In genomic region chr10:70315276-70315675, GRCh38 we compare ENCODE assay signal across 36 cellular contexts. TPM values are rescaled to one million over a fixed set of nuclear protein-coding genes. Genes with fewer than 3 reads are reported as not detected.
"Had no signal": no experiment of that assay in that cellular context is flagged by ENCODE, and none has a peak within 500 bp of the region (broad histone marks: within the 10 kb centered on the region; RNA-seq: fewer than 3 reads in every experiment).

No MANE protein-coding gene starts in this region.

- H3K4me1 ChIP-seq: ascending aorta had no signal

- H3K9me3 ChIP-seq: ascending aorta had no signal

- H3K27me3 ChIP-seq: ascending aorta, cardiac muscle cell had no signal

- H3K27ac ChIP-seq: ascending aorta, cardiac muscle cell, VCaP had no signal

- H3K36me3 Mint-ChIP-seq: activated CD8-positive, alpha-beta memory T cell treated with anti-CD3 and anti-CD28 coated beads, Interleukin-2, amount 10 ng/mL, durations not matched to agents 7 days and 5 days; activated naive CD4-positive, alpha-beta T cell treated with anti-CD3 and anti-CD28 coated beads, Interleukin-2, amount 10 ng/mL, durations not matched to agents 7 days and 5 days had no signal

- H3K36me3 ChIP-seq: ascending aorta, cardiac muscle cell had no signal

- H3K4me3 Mint-ChIP-seq: activated B cell treated with CpG ODN at 0.5 μM for 24 hours; activated CD4-positive, alpha-beta memory T cell treated with anti-CD3 and anti-CD28 coated beads, Interleukin-2, amount 10 ng/mL, durations not matched to agents 7 days and 5 days; activated CD4-positive, alpha-beta T cell treated with anti-CD3 and anti-CD28 coated beads, Interleukin-2, amount 10 ng/mL, durations not matched to agents 24 days and 14 days; activated CD8-positive, alpha-beta memory T cell treated with anti-CD3 and anti-CD28 coated beads, Interleukin-2, amount 10 ng/mL, durations not matched to agents 7 days and 5 days; activated CD8-positive, alpha-beta T cell treated with anti-CD3 and anti-CD28 coated beads, Interleukin-2, amount 10 ng/mL, durations not matched to agents 7 days and 5 days; activated naive CD4-positive, alpha-beta T cell treated with anti-CD3 and anti-CD28 coated beads, Interleukin-2, amount 10 ng/mL, durations not matched to agents 7 days and 5 days; activated naive CD4-positive, alpha-beta T cell treated with anti-CD3 and anti-CD28 coated beads, Interleukin-2, amount 50 U/mL, for 24 hours; activated naive CD8-positive, alpha-beta T cell; activated naive CD8-positive, alpha-beta T cell treated with anti-CD3 and anti-CD28 coated beads, Interleukin-2, amount 10 ng/mL, durations not matched to agents 7 days and 5 days; activated naive CD8-positive, alpha-beta T cell treated with anti-CD3 and anti-CD28 coated beads, Interleukin-2, amount 50 U/mL, for 24 hours; activated T-cell treated with anti-CD3 and anti-CD28 coated beads, Interleukin-2, amount 50 U/mL, for 24 hours; brain; central memory CD8-positive, alpha-beta T cell; T-helper 2 cell treated with Interferon-gamma antibody and Interleukin-4, amounts not matched to agents 5 μg/mL and 100 μg/mL, for 36 hours had no signal

- H3K27me3 Mint-ChIP-seq: activated B cell treated with CpG ODN at 0.5 μM for 24 hours; activated CD4-positive, alpha-beta memory T cell treated with anti-CD3 and anti-CD28 coated beads, Interleukin-2, amount 10 ng/mL, durations not matched to agents 7 days and 5 days; activated CD4-positive, alpha-beta T cell treated with anti-CD3 and anti-CD28 coated beads, Interleukin-2, amount 10 ng/mL, durations not matched to agents 24 days and 14 days; activated CD8-positive, alpha-beta memory T cell treated with anti-CD3 and anti-CD28 coated beads, Interleukin-2, amount 10 ng/mL, durations not matched to agents 7 days and 5 days; activated naive CD4-positive, alpha-beta T cell treated with anti-CD3 and anti-CD28 coated beads, Interleukin-2, amount 10 ng/mL, durations not matched to agents 7 days and 5 days; activated naive CD4-positive, alpha-beta T cell treated with anti-CD3 and anti-CD28 coated beads, Interleukin-2, amount 50 U/mL, for 24 hours; activated naive CD8-positive, alpha-beta T cell; activated naive CD8-positive, alpha-beta T cell treated with anti-CD3 and anti-CD28 coated beads, Interleukin-2, amount 50 U/mL, for 24 hours; activated T-cell treated with anti-CD3 and anti-CD28 coated beads, Interleukin-2, amount 50 U/mL, for 24 hours; brain; central memory CD8-positive, alpha-beta T cell had no signal

- DNase-seq: activated B cell treated with CpG ODN at 0.5 μM for 24 hours; activated CD4-positive, alpha-beta memory T cell treated with anti-CD3 and anti-CD28 coated beads, Interleukin-2, amount 10 ng/mL, durations not matched to agents 7 days and 5 days; activated CD4-positive, alpha-beta T cell treated with anti-CD3 and anti-CD28 coated beads for 4 hours; activated CD4-positive, alpha-beta T cell treated with anti-CD3 and anti-CD28 coated beads, Interleukin-2, amount 10 ng/mL, durations not matched to agents 24 days and 14 days; activated CD4-positive, alpha-beta T cell treated with anti-CD3 and anti-CD28 coated beads, Interleukin-2, amount 50 U/mL, for 1 hour; activated CD4-positive, alpha-beta T cell treated with anti-CD3 and anti-CD28 coated beads, Interleukin-2, amount 50 U/mL, for 4 hours; activated CD4-positive, CD25-positive, alpha-beta regulatory T cell treated with anti-CD3 and anti-CD28 coated beads, Interleukin-2, amount 50 U/mL, for 72 hours; activated CD8-positive, alpha-beta memory T cell treated with anti-CD3 and anti-CD28 coated beads for 24 hours; activated CD8-positive, alpha-beta memory T cell treated with anti-CD3 and anti-CD28 coated beads, Interleukin-2, amount 10 ng/mL, durations not matched to agents 7 days and 5 days; activated CD8-positive, alpha-beta memory T cell treated with anti-CD3 and anti-CD28 coated beads, Interleukin-2, amount 50 U/mL, for 48 hours; activated CD8-positive, alpha-beta T cell treated with anti-CD3 and anti-CD28 coated beads, Interleukin-2, amount 10 ng/mL, durations not matched to agents 7 days and 5 days; activated effector memory CD4-positive, alpha-beta T cell treated with Interleukin-2 at 50 U/mL for 16 hours; activated gamma-delta T cell; activated naive CD4-positive, alpha-beta T cell treated with anti-CD3 and anti-CD28 coated beads, Interleukin-2, amount 10 ng/mL, durations not matched to agents 7 days and 5 days; activated naive CD4-positive, alpha-beta T cell treated with Interleukin-2 at 50 U/mL for 16 hours; activated naive CD8-positive, alpha-beta T cell treated with anti-CD3 and anti-CD28 coated beads, Interleukin-2, amount 10 ng/mL, durations not matched to agents 7 days and 5 days; activated naive CD8-positive, alpha-beta T cell treated with anti-CD3 and anti-CD28 coated beads, Interleukin-2, amount 50 U/mL, for 24 hours; activated T-cell treated with anti-CD3 and anti-CD28 coated beads, Interleukin-2, amount 50 U/mL, for 24 hours; activated T-cell treated with anti-CD3 and anti-CD28 coated beads, Interleukin-2, amount 50 U/mL, for 48 hours; amygdala; anterior cingulate cortex; caudate nucleus; cerebellar nuclear complex; T-helper 2 cell; T-helper 9 cell had no signal

- H3K4me1 Mint-ChIP-seq: activated CD4-positive, alpha-beta memory T cell treated with anti-CD3 and anti-CD28 coated beads, Interleukin-2, amount 10 ng/mL, durations not matched to agents 7 days and 5 days; activated CD4-positive, alpha-beta T cell treated with anti-CD3 and anti-CD28 coated beads, Interleukin-2, amount 10 ng/mL, durations not matched to agents 24 days and 14 days; activated CD8-positive, alpha-beta memory T cell treated with anti-CD3 and anti-CD28 coated beads, Interleukin-2, amount 10 ng/mL, durations not matched to agents 7 days and 5 days; activated naive CD4-positive, alpha-beta T cell treated with anti-CD3 and anti-CD28 coated beads, Interleukin-2, amount 10 ng/mL, durations not matched to agents 7 days and 5 days; activated naive CD4-positive, alpha-beta T cell treated with anti-CD3 and anti-CD28 coated beads, Interleukin-2, amount 50 U/mL, for 24 hours; activated naive CD8-positive, alpha-beta T cell treated with anti-CD3 and anti-CD28 coated beads, Interleukin-2, amount 10 ng/mL, durations not matched to agents 7 days and 5 days; activated naive CD8-positive, alpha-beta T cell treated with anti-CD3 and anti-CD28 coated beads, Interleukin-2, amount 50 U/mL, for 24 hours; brain; central memory CD8-positive, alpha-beta T cell had no signal

- H3K4me3 ChIP-seq: ascending aorta, cardiac muscle cell had no signal

- H3K27ac Mint-ChIP-seq: activated B cell treated with CpG ODN at 0.5 μM for 24 hours; activated CD4-positive, alpha-beta memory T cell treated with anti-CD3 and anti-CD28 coated beads, Interleukin-2, amount 10 ng/mL, durations not matched to agents 7 days and 5 days; activated CD4-positive, alpha-beta T cell treated with anti-CD3 and anti-CD28 coated beads, Interleukin-2, amount 10 ng/mL, durations not matched to agents 24 days and 14 days; activated CD8-positive, alpha-beta memory T cell treated with anti-CD3 and anti-CD28 coated beads, Interleukin-2, amount 10 ng/mL, durations not matched to agents 7 days and 5 days; activated CD8-positive, alpha-beta T cell treated with anti-CD3 and anti-CD28 coated beads, Interleukin-2, amount 10 ng/mL, durations not matched to agents 7 days and 5 days; activated naive CD4-positive, alpha-beta T cell treated with anti-CD3 and anti-CD28 coated beads, Interleukin-2, amount 10 ng/mL, durations not matched to agents 7 days and 5 days; activated naive CD4-positive, alpha-beta T cell treated with anti-CD3 and anti-CD28 coated beads, Interleukin-2, amount 50 U/mL, for 24 hours; activated naive CD8-positive, alpha-beta T cell; activated naive CD8-positive, alpha-beta T cell treated with anti-CD3 and anti-CD28 coated beads, Interleukin-2, amount 10 ng/mL, durations not matched to agents 7 days and 5 days; activated naive CD8-positive, alpha-beta T cell treated with anti-CD3 and anti-CD28 coated beads, Interleukin-2, amount 50 U/mL, for 24 hours; activated T-cell treated with anti-CD3 and anti-CD28 coated beads, Interleukin-2, amount 50 U/mL, for 24 hours; activated T-helper 2 cell treated with anti-CD3 and anti-CD28 coated beads, Interferon-gamma antibody, Interleukin-2, Interleukin-4, amounts not matched to agents 10 μg/mL and 5 μg/mL and 100 μg/mL, durations not matched to agents 14 hours and 24 hours and 36 hours; brain; T-helper 2 cell treated with Interferon-gamma antibody and Interleukin-4, amounts not matched to agents 5 μg/mL and 100 μg/mL, for 36 hours had no signal

- H3K9me3 Mint-ChIP-seq: activated CD4-positive, alpha-beta memory T cell treated with anti-CD3 and anti-CD28 coated beads, Interleukin-2, amount 10 ng/mL, durations not matched to agents 7 days and 5 days; activated CD4-positive, alpha-beta T cell treated with anti-CD3 and anti-CD28 coated beads, Interleukin-2, amount 10 ng/mL, durations not matched to agents 24 days and 14 days; activated naive CD4-positive, alpha-beta T cell treated with anti-CD3 and anti-CD28 coated beads, Interleukin-2, amount 10 ng/mL, durations not matched to agents 7 days and 5 days; activated naive CD4-positive, alpha-beta T cell treated with anti-CD3 and anti-CD28 coated beads, Interleukin-2, amount 50 U/mL, for 24 hours; activated naive CD8-positive, alpha-beta T cell treated with anti-CD3 and anti-CD28 coated beads, Interleukin-2, amount 10 ng/mL, durations not matched to agents 7 days and 5 days; activated naive CD8-positive, alpha-beta T cell treated with anti-CD3 and anti-CD28 coated beads, Interleukin-2, amount 50 U/mL, for 24 hours; activated T-cell treated with anti-CD3 and anti-CD28 coated beads, Interleukin-2, amount 50 U/mL, for 24 hours; activated T-helper 2 cell treated with anti-CD3 and anti-CD28 coated beads, Interferon-gamma antibody, Interleukin-2, Interleukin-4, amounts not matched to agents 10 μg/mL and 5 μg/mL and 100 μg/mL, durations not matched to agents 14 hours and 24 hours and 36 hours; brain; central memory CD8-positive, alpha-beta T cell; T-helper 2 cell treated with Interferon-gamma antibody and Interleukin-4, amounts not matched to agents 5 μg/mL and 100 μg/mL, for 36 hours had no signal

RNA-seq across cellular contexts. Expression of gene NPFFR1, which starts 31.5 kb away (rescaled TPM):
- total RNA-seq: activated B cell treated with CpG ODN at 0.5 μM for 24 hours; activated CD4-positive, alpha-beta memory T cell treated with anti-CD3 and anti-CD28 coated beads, Interleukin-2, amount 10 ng/mL, durations not matched to agents 7 days and 5 days; activated CD4-positive, alpha-beta T cell treated with anti-CD3 and anti-CD28 coated beads, Interleukin-2, amount 10 ng/mL, durations not matched to agents 24 days and 14 days; activated CD8-positive, alpha-beta memory T cell treated with anti-CD3 and anti-CD28 coated beads, Interleukin-2, amount 10 ng/mL, durations not matched to agents 7 days and 5 days; activated CD8-positive, alpha-beta T cell treated with anti-CD3 and anti-CD28 coated beads, Interleukin-2, amount 10 ng/mL, durations not matched to agents 7 days and 5 days; activated T-helper 2 cell treated with anti-CD3 and anti-CD28 coated beads, Interferon-gamma antibody, Interleukin-2, Interleukin-4, amounts not matched to agents 10 μg/mL and 5 μg/mL and 100 μg/mL, durations not matched to agents 14 hours and 24 hours and 36 hours; ascending aorta; bronchial epithelial cell; cardiac muscle cell; chondrocyte had no signal
